Comparison of ENCODE assay signal across 7 cellular contexts in the genomic region with DNA sequence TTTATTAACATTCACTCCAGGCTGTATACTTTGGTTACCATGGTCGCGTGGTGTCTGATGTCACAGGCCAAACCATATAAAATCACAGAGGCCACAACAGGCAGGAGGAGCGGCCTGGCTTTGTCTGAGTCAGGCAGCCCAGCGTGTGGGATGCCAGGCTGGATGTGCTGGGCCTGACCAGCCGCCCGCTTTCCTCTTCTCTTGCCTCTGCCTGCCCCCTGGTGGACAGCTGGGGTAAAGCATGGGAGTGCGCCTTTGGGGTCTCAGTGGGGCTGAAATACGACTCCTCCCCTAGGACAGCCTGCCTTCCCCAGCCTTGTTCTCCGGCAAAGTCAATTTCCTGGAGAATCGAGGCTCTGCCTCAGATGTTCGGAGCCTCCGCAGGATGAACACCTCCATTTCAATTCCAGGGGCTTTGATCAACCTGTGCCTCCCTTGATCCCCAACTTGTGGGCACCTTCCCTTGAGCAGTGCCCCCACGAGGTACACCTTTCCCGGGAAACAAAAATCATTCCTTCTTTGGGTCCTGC.
DNase-seq lines count a peak whose midpoint lies in the region; ATAC-seq, FAIRE-seq and TF ChIP-seq lines count a peak whose summit lies in the region.

No MANE protein-coding gene starts in this region.

- peak overlapping the region in 1 of 3 experiments; percentile 36; a peak in 1 of 6 replicates for H3K4me3 ChIP-seq in HepG2 (replicated peaks in 1 of 3; ENCODE audit: insufficient read depth in 1 of 3, low read depth in 2 of 3, low read length in 3 of 3)

- DNase-seq in T-helper 9 cell (peak; percentile 92), cerebellar cortex (ENCODE audit: low spot score) (peak; percentile 86), HepG2 (ENCODE audit: low spot score) (peak; percentile 68), hippocampal formation (lab: John Stamatoyannopoulos, UW) (no peak)
- peak; percentile 82 to 92 for DNase-seq in stimulated activated CD4-positive, alpha-beta T cell treated with anti-CD3 and anti-CD28 coated beads, Interleukin-4, amount 100 ng/mL, for 48 hours (ENCODE audit: low read depth in 2 of 2)

- WGBS in HepG2 (ENCODE audit: low lambda C conversion rate): 5% methylated on average over 6 of the region's 14 CpGs

- POLR2A ChIA-PET in HepG2 (lab: Yijun Ruan, JAX): interaction anchor here (0.9 to 1.4 kb wide), 4 partner anchors 48 to 547 kb away, joined by 3 to 4 read pairs (median 4); partner anchors contain the start of genes CCNL1 and TIPARP

- CTCF ChIA-PET in HepG2 (lab: Yijun Ruan, JAX; ENCODE audit: low intra/inter-chr PET ratio, low total read pairs): interaction anchor here (1.3 to 1.4 kb wide), 3 partner anchors 48 to 1086 kb away, joined by 3 to 4 read pairs (median 3); no protein-coding TSS in a partner anchor

- peaks cover 27% of the 10 kb centered on the region for H3K4me1 ChIP-seq in HepG2 (ENCODE audit: insufficient read depth, low read length)

- BruUV-seq in HepG2 (replicated peaks; lab: Mats Ljungman, UMichigan): no TSS peak

- TF ChIP-seq RAD21 in HepG2 (CRISPR knock-in tag; IDR thresholded peaks at IDR 0.05): peak; percentile 96

- H3K36me3 ChIP-seq in HepG2 (replicated peaks in 1 of 2; ENCODE audit: control insufficient read depth in 1 of 2, insufficient read depth in 2 of 2, low read length in 2 of 2): no peaks in the 10 kb centered on the region

- peak; percentile 82 for ATAC-seq in GM19023 (IDR thresholded peaks at IDR 0.05; ENCODE audit: unreplicated experiment)
- peak; percentile 85 for ATAC-seq in HG03139 (IDR thresholded peaks at IDR 0.05; ENCODE audit: unreplicated experiment)
- peak; percentile 83 for ATAC-seq in HepG2

- H3K27ac ChIP-seq in HepG2 (ENCODE audit: extremely low read length, insufficient read depth, low read length): no peak overlapping the region

- no peak overlapping the region; the same call in 1 of the 2 replicates for H3K9ac ChIP-seq in HepG2 (ENCODE audit: insufficient read depth, low read depth, low read length)

- peak; percentile 72 for FAIRE-seq in HepG2 (lab: Jason Lieb, UNC)

- H3K79me2 ChIP-seq in HepG2 (ENCODE audit: insufficient read depth, low read length): no peaks in the 10 kb centered on the region

- intact Hi-C loops in HepG2 (cut with micrococcal nuclease; ENCODE audit: unreplicated experiment): loop anchor here (1.0 to 10.0 kb wide), 5 partner anchors 49 to 931 kb away; partner anchors contain the start of gene TIPARP

- peak overlapping the region; percentile 60 for H2AFZ ChIP-seq in HepG2 (ENCODE audit: low read length)

- TF ChIP-seq CTCF in HepG2 (CRISPR knock-in tag; IDR thresholded peaks at IDR 0.05): peak; percentile 97

- TF ChIP-seq EP300 in HepG2 (IDR thresholded peaks at IDR 0.05; ENCODE audit: low read depth in 2 of 2, low read length in 2 of 2) (no peak; a peak in 1 of 4 replicates), HepG2 (CRISPR knock-in tag; IDR thresholded peaks at IDR 0.05; ENCODE audit: borderline replicate concordance) (no peak)

- H3K9me3 ChIP-seq in HepG2 (ENCODE audit: low read length): no peaks in the 10 kb centered on the region

- no peaks in the 10 kb centered on the region for H4K20me1 ChIP-seq in HepG2 (ENCODE audit: insufficient read depth, low read length)

- in situ Hi-C loops in HepG2 (cut with HindIII; ENCODE audit: extremely low pct_ligation_motif_present, low pct_unique_long_range_greater_than_20kb): loop anchor here (10.0 kb wide), 1 partner anchor 407 kb away; the partner anchor contains the start of gene TIPARP

- TF ChIP-seq POLR2A in HepG2 (IDR thresholded peaks at IDR 0.05; ENCODE audit: insufficient read depth in 1 of 2, low read depth in 2 of 2, low read length in 2 of 2): no peak

- peak overlapping the region; percentile 49 for H3K4me2 ChIP-seq in HepG2 (ENCODE audit: low read depth, low read length)

- no peaks in the 10 kb centered on the region for H3K27me3 ChIP-seq in HepG2 (ENCODE audit: control insufficient read depth in 1 of 2, insufficient read depth in 2 of 2, low read length in 2 of 2)

TF ChIP-seq in HepG2, 621 proteins besides CTCF, POLR2A, EP300 and RAD21 (continues in another document):
- peak; percentile 30; the same call in 1 of the 2 replicates for TF ChIP-seq HNF1B (CRISPR knock-in tag; IDR thresholded peaks at IDR 0.05)
- peak; percentile 61; the same call in 1 of the 2 replicates for TF ChIP-seq CBFB (CRISPR knock-in tag; IDR thresholded peaks at IDR 0.05)
- no peak for TF ChIP-seq ZFP36L1 (CRISPR knock-in tag; IDR thresholded peaks at IDR 0.05)
- TF ChIP-seq ZNF652 (CRISPR knock-in tag; IDR thresholded peaks at IDR 0.05; ENCODE audit: borderline replicate concordance, low read depth): no peak
- no peak for TF ChIP-seq ZNF136 (CRISPR knock-in tag; IDR thresholded peaks at IDR 0.05; ENCODE audit: low read depth)
- TF ChIP-seq, protein P1, sequence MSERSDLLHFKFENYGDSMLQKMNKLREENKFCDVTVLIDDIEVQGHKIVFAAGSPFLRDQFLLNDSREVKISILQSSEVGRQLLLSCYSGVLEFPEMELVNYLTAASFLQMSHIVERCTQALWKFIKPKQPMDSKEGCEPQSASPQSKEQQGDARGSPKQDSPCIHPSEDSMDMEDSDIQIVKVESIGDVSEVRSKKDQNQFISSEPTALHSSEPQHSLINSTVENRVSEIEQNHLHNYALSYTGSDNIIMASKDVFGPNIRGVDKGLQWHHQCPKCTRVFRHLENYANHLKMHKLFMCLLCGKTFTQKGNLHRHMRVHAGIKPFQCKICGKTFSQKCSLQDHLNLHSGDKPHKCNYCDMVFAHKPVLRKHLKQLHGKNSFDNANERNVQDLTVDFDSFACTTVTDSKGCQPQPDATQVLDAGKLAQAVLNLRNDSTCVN (CRISPR knock-in tag; IDR thresholded peaks at IDR 0.05; ENCODE audit: borderline replicate concordance): peak; percentile 42; the same call in 1 of the 2 replicates
- TF ChIP-seq JUN (CRISPR knock-in tag; IDR thresholded peaks at IDR 0.05): 0 out of 2 replicates have a peak, but pooled peaks have one; percentile 57
- no peak for TF ChIP-seq GTF2F1 (IDR thresholded peaks at IDR 0.05; ENCODE audit: low read length)
- TF ChIP-seq ZNF670 (CRISPR knock-in tag; IDR thresholded peaks at IDR 0.05; ENCODE audit: borderline replicate concordance): no peak
- TF ChIP-seq ZFP91 (CRISPR knock-in tag; IDR thresholded peaks at IDR 0.05; ENCODE audit: borderline replicate concordance): peak; percentile 56
- no peak for TF ChIP-seq TCF7L2 (IDR thresholded peaks at IDR 0.05; ENCODE audit: low read depth, low read length)
- TF ChIP-seq ZFP82 (CRISPR knock-in tag; IDR thresholded peaks at IDR 0.05; ENCODE audit: borderline replicate concordance): no peak
- TF ChIP-seq GATAD1 (CRISPR knock-in tag; IDR thresholded peaks at IDR 0.05): peak; percentile 28; the same call in 1 of the 2 replicates
- no peak for TF ChIP-seq ISX (CRISPR knock-in tag; conservative IDR thresholded peaks at IDR 0.05)
- TF ChIP-seq, protein P2, sequence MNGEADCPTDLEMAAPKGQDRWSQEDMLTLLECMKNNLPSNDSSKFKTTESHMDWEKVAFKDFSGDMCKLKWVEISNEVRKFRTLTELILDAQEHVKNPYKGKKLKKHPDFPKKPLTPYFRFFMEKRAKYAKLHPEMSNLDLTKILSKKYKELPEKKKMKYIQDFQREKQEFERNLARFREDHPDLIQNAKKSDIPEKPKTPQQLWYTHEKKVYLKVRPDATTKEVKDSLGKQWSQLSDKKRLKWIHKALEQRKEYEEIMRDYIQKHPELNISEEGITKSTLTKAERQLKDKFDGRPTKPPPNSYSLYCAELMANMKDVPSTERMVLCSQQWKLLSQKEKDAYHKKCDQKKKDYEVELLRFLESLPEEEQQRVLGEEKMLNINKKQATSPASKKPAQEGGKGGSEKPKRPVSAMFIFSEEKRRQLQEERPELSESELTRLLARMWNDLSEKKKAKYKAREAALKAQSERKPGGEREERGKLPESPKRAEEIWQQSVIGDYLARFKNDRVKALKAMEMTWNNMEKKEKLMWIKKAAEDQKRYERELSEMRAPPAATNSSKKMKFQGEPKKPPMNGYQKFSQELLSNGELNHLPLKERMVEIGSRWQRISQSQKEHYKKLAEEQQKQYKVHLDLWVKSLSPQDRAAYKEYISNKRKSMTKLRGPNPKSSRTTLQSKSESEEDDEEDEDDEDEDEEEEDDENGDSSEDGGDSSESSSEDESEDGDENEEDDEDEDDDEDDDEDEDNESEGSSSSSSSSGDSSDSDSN (CRISPR knock-in tag; IDR thresholded peaks at IDR 0.05): peak; percentile 40; the same call in 1 of the 2 replicates
- no peak for TF ChIP-seq DBP (CRISPR knock-in tag; IDR thresholded peaks at IDR 0.05; ENCODE audit: not compliant biosample characterization)

Comparison
In these comparisons a context has a peak if more than half of its experiments do, and no peak if none do; other contexts are left out.
1. DNase-seq: peak in T-helper 9 cell (single experiment), cerebellar cortex (single experiment), HepG2 (single experiment) and stimulated activated CD4-positive, alpha-beta T cell treated with anti-CD3 and anti-CD28 coated beads, Interleukin-4, amount 100 ng/mL, for 48 hours (2 of 2); none in hippocampal formation (0 of 2).
2. Peak in every context shown above with its lines, with median percentiles within 50 percentile points of each other: ATAC-seq.